In genomic region chr15:59528965-59529402, GRCh38 we compare ENCODE assay signal across 8 cellular contexts.
DNase-seq lines count a peak whose midpoint lies in the region; ATAC-seq, FAIRE-seq and TF ChIP-seq lines count a peak whose summit lies in the region.

No MANE protein-coding gene starts in this region.

- intact Hi-C loops in CD8-positive, alpha-beta T cell (cut with DNase I, micrococcal nuclease): loop anchor here (1.0 to 10.0 kb wide), 10 partner anchors 32 to 1664 kb away; no protein-coding TSS in a partner anchor
- intact Hi-C loops in activated B cell treated with CpG ODN at 0.5 μM for 24 hours (cut with micrococcal nuclease): loop anchor here (1.0 to 5.0 kb wide), 9 partner anchors 28 to 1667 kb away; no protein-coding TSS in a partner anchor

- ATAC-seq in CD8-positive, alpha-beta T cell: peak; percentile 81
- ATAC-seq in HG02642 (IDR thresholded peaks at IDR 0.05; ENCODE audit: poor library complexity, unreplicated experiment) (peak; percentile 69), activated B cell treated with CpG ODN at 0.5 μM for 24 hours (ENCODE audit: low read depth) (peak; percentile 87), GM19351 (IDR thresholded peaks at IDR 0.05; ENCODE audit: unreplicated experiment) (no peak)

- no peak overlapping the region for H3K4me3 Mint-ChIP-seq in CD8-positive, alpha-beta T cell
- no peak overlapping the region for H3K4me3 Mint-ChIP-seq in activated B cell treated with CpG ODN at 0.5 μM for 24 hours

- H3K9me3 Mint-ChIP-seq in CD8-positive, alpha-beta T cell: no peaks in the 10 kb centered on the region
- no peaks in the 10 kb centered on the region for H3K9me3 Mint-ChIP-seq in activated B cell treated with CpG ODN at 0.5 μM for 24 hours

- DNase-seq in CD8-positive, alpha-beta T cell: peak; percentile 32 to 82 (median 68)
- DNase-seq in NCI-H345 treated with DMSO at 0.1 percent for 48 hours (lab: John Stamatoyannopoulos, UW; ENCODE audit: unreplicated experiment) (peak; percentile 43), activated B cell treated with CpG ODN at 0.5 μM for 24 hours (peak; percentile 32), bronchial epithelial cell (ENCODE audit: low read depth) (peak; percentile 79), islet precursor cell (peak; percentile 95)
- DNase-seq in stimulated activated CD4-positive, alpha-beta T cell treated with anti-CD3 and anti-CD28 coated beads, Interleukin-1b, Interleukin-23, amount 100 ng/mL, for 1 hour (ENCODE audit: low read depth in 2 of 2): peak; percentile 28 to 46

- H3K4me1 Mint-ChIP-seq in CD8-positive, alpha-beta T cell (ENCODE audit: low read depth): peaks cover 23% of the 10 kb centered on the region
- peaks cover 30% of the 10 kb centered on the region for H3K4me1 Mint-ChIP-seq in activated B cell treated with CpG ODN at 0.5 μM for 24 hours

- H3K27ac ChIP-seq in CD8-positive, alpha-beta T cell (ENCODE audit: low read depth, low read length): no peak overlapping the region

- no peak for FAIRE-seq in bronchial epithelial cell (lab: Jason Lieb, UNC)

- H3K27me3 Mint-ChIP-seq in CD8-positive, alpha-beta T cell (ENCODE audit: low read depth): peaks cover 4% of the 10 kb centered on the region
- no peaks in the 10 kb centered on the region for H3K27me3 Mint-ChIP-seq in activated B cell treated with CpG ODN at 0.5 μM for 24 hours

- POLR2A ChIA-PET in CD8-positive, alpha-beta T cell (lab: Charles Lee): interaction anchor here (0.6 to 0.7 kb wide), 3 partner anchors 30 to 550 kb away, joined by 3 to 4 read pairs (median 3); no protein-coding TSS in a partner anchor
- POLR2A ChIA-PET in activated B cell treated with CpG ODN at 0.5 μM for 24 hours (lab: Charles Lee): interaction anchor here (0.5 to 1.7 kb wide), 6 partner anchors 12 to 447 kb away, joined by 3 to 6 read pairs (median 4); no protein-coding TSS in a partner anchor

- peaks cover 13% of the 10 kb centered on the region for H3K4me1 ChIP-seq in CD8-positive, alpha-beta T cell (ENCODE audit: insufficient read depth, low read length)

- peak; percentile 73 for TF ChIP-seq CTCF in CD8-positive, alpha-beta T cell (IDR thresholded peaks at IDR 0.05)
- TF ChIP-seq CTCF in activated B cell treated with CpG ODN at 0.5 μM for 24 hours (IDR thresholded peaks at IDR 0.05): peak; percentile 58
- TF ChIP-seq CTCF in bronchial epithelial cell (IDR thresholded peaks at IDR 0.05; ENCODE audit: insufficient read depth, low read length, severe bottlenecking): peak; percentile 79

- no peak overlapping the region for H3K4me3 ChIP-seq in CD8-positive, alpha-beta T cell (ENCODE audit: low read depth, low read length)
- H3K4me3 ChIP-seq in bronchial epithelial cell (ENCODE audit: low read depth, low read length): no peak overlapping the region

- H3K27me3 ChIP-seq in CD8-positive, alpha-beta T cell (ENCODE audit: insufficient read depth, low read length): no peaks in the 10 kb centered on the region
- H3K27me3 ChIP-seq in bronchial epithelial cell (ENCODE audit: control insufficient read depth, insufficient read depth, low read length): no peaks in the 10 kb centered on the region

- CTCF ChIA-PET in CD8-positive, alpha-beta T cell (lab: Charles Lee): interaction anchor here (0.5 to 3.9 kb wide), 59 partner anchors 9 to 1345 kb away, joined by 3 to 53 read pairs (median 4); no protein-coding TSS in a partner anchor
- CTCF ChIA-PET in activated B cell treated with CpG ODN at 0.5 μM for 24 hours (lab: Charles Lee): interaction anchor here (0.6 to 3.1 kb wide), 38 partner anchors 8 to 1305 kb away, joined by 3 to 53 read pairs (median 4); partner anchors contain the start of genes GTF2A2 and MYO1E

- H3K27ac Mint-ChIP-seq in CD8-positive, alpha-beta T cell: no peak overlapping the region
- peak overlapping the region; percentile 72 for H3K27ac Mint-ChIP-seq in activated B cell treated with CpG ODN at 0.5 μM for 24 hours

- no peaks in the 10 kb centered on the region for H3K9me3 ChIP-seq in CD8-positive, alpha-beta T cell (ENCODE audit: low read length)

- no peaks in the 10 kb centered on the region for H3K36me3 ChIP-seq in CD8-positive, alpha-beta T cell (ENCODE audit: insufficient read depth, low read length)
- no peaks in the 10 kb centered on the region for H3K36me3 ChIP-seq in bronchial epithelial cell (ENCODE audit: control insufficient read depth, insufficient read depth, low read length)

- no peaks in the 10 kb centered on the region for H3K36me3 Mint-ChIP-seq in CD8-positive, alpha-beta T cell
- no peaks in the 10 kb centered on the region for H3K36me3 Mint-ChIP-seq in activated B cell treated with CpG ODN at 0.5 μM for 24 hours (ENCODE audit: low read depth)

Comparison
In these comparisons a context has a peak if more than half of its experiments do, and no peak if none do; other contexts are left out.
1. DNase-seq: peak in every context shown above with its lines; median percentile 95 in islet precursor cell; 79 in bronchial epithelial cell; 68 in CD8-positive, alpha-beta T cell; 43 in NCI-H345 treated with DMSO at 0.1 percent for 48 hours; 37 in stimulated activated CD4-positive, alpha-beta T cell treated with anti-CD3 and anti-CD28 coated beads, Interleukin-1b, Interleukin-23, amount 100 ng/mL, for 1 hour; 32 in activated B cell treated with CpG ODN at 0.5 μM for 24 hours.